Comparison of ENCODE assay signal across 1 cellular context in the genomic region with DNA sequence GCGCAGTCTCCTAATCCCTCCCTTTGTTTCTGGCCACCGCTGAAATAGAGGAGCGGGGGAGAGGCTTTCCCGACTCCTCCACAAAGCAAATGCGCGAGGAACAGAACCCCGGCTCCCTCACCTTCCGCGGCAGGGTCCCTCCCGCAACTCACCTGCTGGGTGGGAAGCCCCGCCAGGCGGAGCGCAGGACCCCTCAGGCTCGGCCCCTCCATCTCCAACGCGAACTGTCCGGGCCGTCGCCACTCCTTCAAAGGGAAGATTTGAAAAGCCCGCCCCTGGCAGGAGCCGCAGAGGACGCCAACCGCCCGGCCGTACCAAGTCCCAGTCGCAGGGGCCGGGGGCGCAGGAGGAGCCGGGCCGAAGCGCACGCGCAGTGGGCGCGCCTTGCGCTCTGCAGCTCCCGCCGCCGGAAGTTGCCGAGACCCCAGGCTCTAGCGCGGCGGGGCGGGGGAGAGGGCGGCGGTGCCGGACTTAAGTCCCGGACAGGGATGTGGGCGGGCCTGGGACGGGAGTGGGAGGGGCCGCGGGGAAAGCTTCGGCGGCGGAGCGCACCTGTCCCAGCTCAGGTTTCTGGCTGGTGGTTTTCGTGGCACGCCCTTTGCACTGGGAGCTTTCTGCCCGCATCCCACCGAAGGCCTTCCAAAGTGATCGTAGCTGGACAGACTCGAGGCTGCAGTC.
A peak's percentile ranks its signal among the peaks of the same experiment; 100 is the strongest.
TF ChIP-seq lines count a peak whose summit lies in the region.

RTKN2 (minus strand) TSS at position 446 of the 678 bp plus-strand sequence; CDS start at position 212, 234 bp downstream.

TF ChIP-seq in HepG2, 621 proteins besides CTCF, POLR2A, EP300 and RAD21 (continued from another document and continues in another):
- TF ChIP-seq ZNF670 (CRISPR knock-in tag; IDR thresholded peaks at IDR 0.05; ENCODE audit: borderline replicate concordance) (peak; percentile 90; the same call in 1 of the 2 replicates), CCDC6 (CRISPR knock-in tag; IDR thresholded peaks at IDR 0.05) (peak; percentile 9; the same call in 1 of the 2 replicates), SALL1 (CRISPR knock-in tag; IDR thresholded peaks at IDR 0.05) (peak; percentile 75), NFIC (IDR thresholded peaks at IDR 0.05; ENCODE audit: low read length) (no peak), POLR2G (IDR thresholded peaks at IDR 0.05; ENCODE audit: low read depth, low read length) (peak; percentile 47), ZZZ3 (CRISPR knock-in tag; IDR thresholded peaks at IDR 0.05; ENCODE audit: borderline replicate concordance) (0 out of 2 replicates have a peak, but pooled peaks have one; percentile 35), ZNF891 (CRISPR knock-in tag; IDR thresholded peaks at IDR 0.05) (0 out of 2 replicates have a peak, but pooled peaks have one; percentile 34), EED (CRISPR knock-in tag; IDR thresholded peaks at IDR 0.05) (no peak), KAT8 (CRISPR knock-in tag; IDR thresholded peaks at IDR 0.05) (peak; percentile 41; the same call in 1 of the 2 replicates), PHF8 (CRISPR knock-in tag; IDR thresholded peaks at IDR 0.05) (peak; percentile 70; the same call in 1 of the 2 replicates), FOXC1 (CRISPR knock-in tag; IDR thresholded peaks at IDR 0.05; ENCODE audit: borderline replicate concordance) (peak; percentile 37; the same call in 1 of the 2 replicates), FOSL2 (CRISPR knock-in tag; IDR thresholded peaks at IDR 0.05) (peak; percentile 13; the same call in 1 of the 2 replicates), STAG1 (CRISPR knock-in tag; IDR thresholded peaks at IDR 0.05) (no peak), HOXA9 (CRISPR knock-in tag; IDR thresholded peaks at IDR 0.05; ENCODE audit: borderline replicate concordance) (no peak), ZNF564 (CRISPR knock-in tag; IDR thresholded peaks at IDR 0.05) (no peak), KDM2A (CRISPR knock-in tag; IDR thresholded peaks at IDR 0.05; ENCODE audit: borderline replicate concordance, low read depth) (peak; percentile 72; the same call in 1 of the 2 replicates), ZNF772 (CRISPR knock-in tag; IDR thresholded peaks at IDR 0.05) (no peak), ZNF280B (CRISPR knock-in tag; IDR thresholded peaks at IDR 0.05; ENCODE audit: borderline replicate concordance) (no peak), ERF (CRISPR knock-in tag; IDR thresholded peaks at IDR 0.05) (peak; percentile 69), ZNF569 (CRISPR knock-in tag; IDR thresholded peaks at IDR 0.05; ENCODE audit: borderline replicate concordance) (peak; percentile 30; the same call in 1 of the 2 replicates), TBX2 (CRISPR knock-in tag; IDR thresholded peaks at IDR 0.05; ENCODE audit: borderline replicate concordance) (peak; percentile 54; the same call in 1 of the 2 replicates), HNF4A (CRISPR knock-in tag; IDR thresholded peaks at IDR 0.05) (peak; percentile 33), JUNB (CRISPR knock-in tag; IDR thresholded peaks at IDR 0.05; ENCODE audit: borderline replicate concordance) (no peak), HDAC1 (CRISPR knock-in tag; IDR thresholded peaks at IDR 0.05) (peak; percentile 100), YEATS2 (CRISPR knock-in tag; IDR thresholded peaks at IDR 0.05; ENCODE audit: borderline replicate concordance) (peak; percentile 52; the same call in 1 of the 2 replicates), SP1 (IDR thresholded peaks at IDR 0.05) (no peak), SP1 (CRISPR knock-in tag; IDR thresholded peaks at IDR 0.05) (peak; percentile 82), RXRA (CRISPR knock-in tag; IDR thresholded peaks at IDR 0.05) (peak; percentile 42), KLF13 (CRISPR knock-in tag; IDR thresholded peaks at IDR 0.05) (0 out of 2 replicates have a peak, but pooled peaks have one; percentile 5), SAFB2 (CRISPR knock-in tag; IDR thresholded peaks at IDR 0.05; ENCODE audit: borderline replicate concordance, low read depth) (peak; percentile 51; the same call in 1 of the 2 replicates), ZNF121 (CRISPR knock-in tag; IDR thresholded peaks at IDR 0.05) (no peak), ZNF776 (CRISPR knock-in tag; IDR thresholded peaks at IDR 0.05) (0 out of 2 replicates have a peak, but pooled peaks have one; percentile 63)
- TF ChIP-seq, protein P1, sequence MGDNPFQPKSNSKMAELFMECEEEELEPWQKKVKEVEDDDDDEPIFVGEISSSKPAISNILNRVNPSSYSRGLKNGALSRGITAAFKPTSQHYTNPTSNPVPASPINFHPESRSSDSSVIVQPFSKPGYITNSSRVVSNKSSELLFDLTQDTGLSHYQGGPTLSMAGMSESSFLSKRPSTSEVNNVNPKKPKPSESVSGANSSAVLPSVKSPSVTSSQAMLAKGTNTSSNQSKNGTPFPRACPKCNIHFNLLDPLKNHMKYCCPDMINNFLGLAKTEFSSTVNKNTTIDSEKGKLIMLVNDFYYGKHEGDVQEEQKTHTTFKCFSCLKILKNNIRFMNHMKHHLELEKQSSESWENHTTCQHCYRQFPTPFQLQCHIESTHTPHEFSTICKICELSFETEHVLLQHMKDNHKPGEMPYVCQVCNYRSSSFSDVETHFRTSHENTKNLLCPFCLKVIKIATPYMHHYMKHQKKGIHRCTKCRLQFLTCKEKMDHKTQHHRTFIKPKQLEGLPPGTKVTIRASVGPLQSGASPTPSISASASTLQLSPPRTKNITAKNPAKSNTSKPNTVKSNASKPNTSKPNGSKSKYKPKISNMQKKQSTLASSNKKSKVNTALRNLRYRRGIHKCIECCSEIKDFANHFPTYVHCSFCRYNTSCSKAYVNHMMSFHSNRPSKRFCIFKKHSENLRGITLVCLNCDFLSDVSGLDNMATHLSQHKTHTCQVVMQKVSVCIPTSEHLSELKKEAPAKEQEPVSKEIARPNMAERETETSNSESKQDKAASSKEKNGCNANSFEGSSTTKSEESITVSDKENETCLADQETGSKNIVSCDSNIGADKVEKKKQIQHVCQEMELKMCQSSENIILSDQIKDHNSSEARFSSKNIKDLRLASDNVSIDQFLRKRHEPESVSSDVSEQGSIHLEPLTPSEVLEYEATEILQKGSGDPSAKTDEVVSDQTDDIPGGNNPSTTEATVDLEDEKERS (CRISPR knock-in tag; IDR thresholded peaks at IDR 0.05), result 0 out of 2 replicates have a peak, but pooled peaks have one; percentile 55
- TF ChIP-seq, protein P2, sequence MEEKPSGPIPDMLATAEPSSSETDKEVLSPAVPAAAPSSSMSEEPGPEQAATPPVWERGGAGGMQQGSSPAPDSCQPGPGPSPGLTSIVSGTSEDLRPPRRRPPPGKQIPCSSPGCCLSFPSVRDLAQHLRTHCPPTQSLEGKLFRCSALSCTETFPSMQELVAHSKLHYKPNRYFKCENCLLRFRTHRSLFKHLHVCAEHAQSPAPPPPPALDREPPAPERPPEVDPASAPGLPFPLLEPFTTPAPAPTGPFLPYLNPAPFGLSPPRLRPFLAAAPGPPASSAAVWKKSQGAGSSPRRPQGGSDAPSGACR (CRISPR knock-in tag; IDR thresholded peaks at IDR 0.05), result peak; percentile 82
- TF ChIP-seq, protein P3, sequence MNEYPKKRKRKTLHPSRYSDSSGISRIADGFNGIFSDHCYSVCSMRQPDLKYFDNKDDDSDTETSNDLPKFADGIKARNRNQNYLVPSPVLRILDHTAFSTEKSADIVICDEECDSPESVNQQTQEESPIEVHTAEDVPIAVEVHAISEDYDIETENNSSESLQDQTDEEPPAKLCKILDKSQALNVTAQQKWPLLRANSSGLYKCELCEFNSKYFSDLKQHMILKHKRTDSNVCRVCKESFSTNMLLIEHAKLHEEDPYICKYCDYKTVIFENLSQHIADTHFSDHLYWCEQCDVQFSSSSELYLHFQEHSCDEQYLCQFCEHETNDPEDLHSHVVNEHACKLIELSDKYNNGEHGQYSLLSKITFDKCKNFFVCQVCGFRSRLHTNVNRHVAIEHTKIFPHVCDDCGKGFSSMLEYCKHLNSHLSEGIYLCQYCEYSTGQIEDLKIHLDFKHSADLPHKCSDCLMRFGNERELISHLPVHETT (CRISPR knock-in tag; conservative IDR thresholded peaks at IDR 0.05), result 0 out of 2 replicates have a peak, but pooled peaks have one; percentile 22
- TF ChIP-seq, protein P4, sequence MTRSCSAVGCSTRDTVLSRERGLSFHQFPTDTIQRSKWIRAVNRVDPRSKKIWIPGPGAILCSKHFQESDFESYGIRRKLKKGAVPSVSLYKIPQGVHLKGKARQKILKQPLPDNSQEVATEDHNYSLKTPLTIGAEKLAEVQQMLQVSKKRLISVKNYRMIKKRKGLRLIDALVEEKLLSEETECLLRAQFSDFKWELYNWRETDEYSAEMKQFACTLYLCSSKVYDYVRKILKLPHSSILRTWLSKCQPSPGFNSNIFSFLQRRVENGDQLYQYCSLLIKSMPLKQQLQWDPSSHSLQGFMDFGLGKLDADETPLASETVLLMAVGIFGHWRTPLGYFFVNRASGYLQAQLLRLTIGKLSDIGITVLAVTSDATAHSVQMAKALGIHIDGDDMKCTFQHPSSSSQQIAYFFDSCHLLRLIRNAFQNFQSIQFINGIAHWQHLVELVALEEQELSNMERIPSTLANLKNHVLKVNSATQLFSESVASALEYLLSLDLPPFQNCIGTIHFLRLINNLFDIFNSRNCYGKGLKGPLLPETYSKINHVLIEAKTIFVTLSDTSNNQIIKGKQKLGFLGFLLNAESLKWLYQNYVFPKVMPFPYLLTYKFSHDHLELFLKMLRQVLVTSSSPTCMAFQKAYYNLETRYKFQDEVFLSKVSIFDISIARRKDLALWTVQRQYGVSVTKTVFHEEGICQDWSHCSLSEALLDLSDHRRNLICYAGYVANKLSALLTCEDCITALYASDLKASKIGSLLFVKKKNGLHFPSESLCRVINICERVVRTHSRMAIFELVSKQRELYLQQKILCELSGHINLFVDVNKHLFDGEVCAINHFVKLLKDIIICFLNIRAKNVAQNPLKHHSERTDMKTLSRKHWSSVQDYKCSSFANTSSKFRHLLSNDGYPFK (CRISPR knock-in tag; IDR thresholded peaks at IDR 0.05; ENCODE audit: borderline replicate concordance), result peak; percentile 33; the same call in 1 of the 2 replicates
- TF ChIP-seq, protein P5, sequence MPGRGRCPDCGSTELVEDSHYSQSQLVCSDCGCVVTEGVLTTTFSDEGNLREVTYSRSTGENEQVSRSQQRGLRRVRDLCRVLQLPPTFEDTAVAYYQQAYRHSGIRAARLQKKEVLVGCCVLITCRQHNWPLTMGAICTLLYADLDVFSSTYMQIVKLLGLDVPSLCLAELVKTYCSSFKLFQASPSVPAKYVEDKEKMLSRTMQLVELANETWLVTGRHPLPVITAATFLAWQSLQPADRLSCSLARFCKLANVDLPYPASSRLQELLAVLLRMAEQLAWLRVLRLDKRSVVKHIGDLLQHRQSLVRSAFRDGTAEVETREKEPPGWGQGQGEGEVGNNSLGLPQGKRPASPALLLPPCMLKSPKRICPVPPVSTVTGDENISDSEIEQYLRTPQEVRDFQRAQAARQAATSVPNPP (CRISPR knock-in tag; IDR thresholded peaks at IDR 0.05), result peak; percentile 75
- TF ChIP-seq, protein P6, sequence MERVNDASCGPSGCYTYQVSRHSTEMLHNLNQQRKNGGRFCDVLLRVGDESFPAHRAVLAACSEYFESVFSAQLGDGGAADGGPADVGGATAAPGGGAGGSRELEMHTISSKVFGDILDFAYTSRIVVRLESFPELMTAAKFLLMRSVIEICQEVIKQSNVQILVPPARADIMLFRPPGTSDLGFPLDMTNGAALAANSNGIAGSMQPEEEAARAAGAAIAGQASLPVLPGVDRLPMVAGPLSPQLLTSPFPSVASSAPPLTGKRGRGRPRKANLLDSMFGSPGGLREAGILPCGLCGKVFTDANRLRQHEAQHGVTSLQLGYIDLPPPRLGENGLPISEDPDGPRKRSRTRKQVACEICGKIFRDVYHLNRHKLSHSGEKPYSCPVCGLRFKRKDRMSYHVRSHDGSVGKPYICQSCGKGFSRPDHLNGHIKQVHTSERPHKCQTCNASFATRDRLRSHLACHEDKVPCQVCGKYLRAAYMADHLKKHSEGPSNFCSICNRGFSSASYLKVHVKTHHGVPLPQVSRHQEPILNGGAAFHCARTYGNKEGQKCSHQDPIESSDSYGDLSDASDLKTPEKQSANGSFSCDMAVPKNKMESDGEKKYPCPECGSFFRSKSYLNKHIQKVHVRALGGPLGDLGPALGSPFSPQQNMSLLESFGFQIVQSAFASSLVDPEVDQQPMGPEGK (CRISPR knock-in tag; IDR thresholded peaks at IDR 0.05), result peak; percentile 70
- TF ChIP-seq, protein P7, sequence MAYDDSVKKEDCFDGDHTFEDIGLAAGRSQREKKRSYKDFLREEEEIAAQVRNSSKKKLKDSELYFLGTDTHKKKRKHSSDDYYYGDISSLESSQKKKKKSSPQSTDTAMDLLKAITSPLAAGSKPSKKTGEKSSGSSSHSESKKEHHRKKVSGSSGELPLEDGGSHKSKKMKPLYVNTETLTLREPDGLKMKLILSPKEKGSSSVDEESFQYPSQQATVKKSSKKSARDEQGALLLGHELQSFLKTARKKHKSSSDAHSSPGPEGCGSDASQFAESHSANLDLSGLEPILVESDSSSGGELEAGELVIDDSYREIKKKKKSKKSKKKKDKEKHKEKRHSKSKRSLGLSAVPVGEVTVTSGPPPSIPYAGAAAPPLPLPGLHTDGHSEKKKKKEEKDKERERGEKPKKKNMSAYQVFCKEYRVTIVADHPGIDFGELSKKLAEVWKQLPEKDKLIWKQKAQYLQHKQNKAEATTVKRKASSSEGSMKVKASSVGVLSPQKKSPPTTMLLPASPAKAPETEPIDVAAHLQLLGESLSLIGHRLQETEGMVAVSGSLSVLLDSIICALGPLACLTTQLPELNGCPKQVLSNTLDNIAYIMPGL (CRISPR knock-in tag; IDR thresholded peaks at IDR 0.05; ENCODE audit: borderline replicate concordance in 1 of 2, low read depth in 1 of 2), result peak in 1 of 2 experiments; percentile 72; a peak in 3 of 4 replicates
- TF ChIP-seq, protein P8, sequence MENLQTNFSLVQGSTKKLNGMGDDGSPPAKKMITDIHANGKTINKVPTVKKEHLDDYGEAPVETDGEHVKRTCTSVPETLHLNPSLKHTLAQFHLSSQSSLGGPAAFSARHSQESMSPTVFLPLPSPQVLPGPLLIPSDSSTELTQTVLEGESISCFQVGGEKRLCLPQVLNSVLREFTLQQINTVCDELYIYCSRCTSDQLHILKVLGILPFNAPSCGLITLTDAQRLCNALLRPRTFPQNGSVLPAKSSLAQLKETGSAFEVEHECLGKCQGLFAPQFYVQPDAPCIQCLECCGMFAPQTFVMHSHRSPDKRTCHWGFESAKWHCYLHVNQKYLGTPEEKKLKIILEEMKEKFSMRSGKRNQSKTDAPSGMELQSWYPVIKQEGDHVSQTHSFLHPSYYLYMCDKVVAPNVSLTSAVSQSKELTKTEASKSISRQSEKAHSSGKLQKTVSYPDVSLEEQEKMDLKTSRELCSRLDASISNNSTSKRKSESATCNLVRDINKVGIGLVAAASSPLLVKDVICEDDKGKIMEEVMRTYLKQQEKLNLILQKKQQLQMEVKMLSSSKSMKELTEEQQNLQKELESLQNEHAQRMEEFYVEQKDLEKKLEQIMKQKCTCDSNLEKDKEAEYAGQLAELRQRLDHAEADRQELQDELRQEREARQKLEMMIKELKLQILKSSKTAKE (CRISPR knock-in tag; IDR thresholded peaks at IDR 0.05; ENCODE audit: borderline replicate concordance), result peak; percentile 75; the same call in 1 of the 2 replicates
